35 cellular contexts compared by ENCODE assay signal in the genomic region with DNA sequence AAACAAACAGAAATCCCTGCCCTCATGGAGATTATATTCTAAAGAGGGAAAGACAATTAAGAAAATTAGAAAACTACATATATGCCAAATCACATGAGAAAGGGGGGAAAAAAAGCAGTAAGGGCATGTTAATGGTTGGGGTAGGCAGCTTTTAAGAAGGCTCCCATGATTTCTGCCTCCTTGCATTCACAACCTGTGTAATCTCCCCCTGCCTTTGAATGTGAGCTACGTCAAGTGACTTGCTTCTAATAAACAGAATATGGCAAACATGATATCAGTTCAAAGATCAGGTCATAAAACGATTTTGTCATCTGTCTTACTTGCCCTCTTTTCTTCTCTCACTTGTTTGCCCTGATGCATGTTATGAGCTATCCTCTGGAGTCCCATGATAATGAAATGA.
A peak's percentile ranks its signal among the peaks of the same experiment; 100 is the strongest.
DNase-seq lines count a peak whose midpoint lies in the region; ATAC-seq, FAIRE-seq and TF ChIP-seq lines count a peak whose summit lies in the region.
"Had no signal": no experiment of that assay in that cellular context is flagged by ENCODE, and none has a peak within 500 bp of the region (broad histone marks: within the 10 kb centered on the region; RNA-seq: fewer than 3 reads in every experiment).

No MANE protein-coding gene starts in this region.

- no peaks in the 10 kb centered on the region for H3K4me1 ChIP-seq in mucosa of descending colon (ENCODE audit: low read depth)
- no peaks in the 10 kb centered on the region for H3K4me1 ChIP-seq in small intestine (ENCODE audit: control insufficient read depth in 2 of 2, insufficient read depth in 1 of 2, low read depth in 1 of 2, low read length in 1 of 2)
- no peaks in the 10 kb centered on the region for H3K4me1 ChIP-seq in left lung
- H3K4me1 ChIP-seq: A549; BE2C; BLaER1; BLaER1 treated with 17β-estradiol and CSF1 and Interleukin-3, amounts not matched to agents 10 nM and 100 nM; Caco-2 had no signal

- DNase-seq in left colon (no peak), mucosa of descending colon (no peak), small intestine (peak; percentile 8), left lung (no peak), KG1 (lab: John Stamatoyannopoulos, UW) (no peak)
- no peak for DNase-seq in activated CD4-positive, alpha-beta memory T cell treated with anti-CD3 and anti-CD28 coated beads, Interleukin-2, amount 10 ng/mL, durations not matched to agents 7 days and 5 days
- DNase-seq: 8988T; ACHN; AML-193; BE2C; C1 segment of cervical spinal cord; Caco-2; Calu3; CD4-positive, alpha-beta memory T cell; CD4-positive, alpha-beta T cell; CD4-positive, CD25-positive, alpha-beta regulatory T cell; CD8-positive, alpha-beta memory T cell; CD8-positive, alpha-beta T cell; COR-L47; DMS 273 treated with DMSO at 0.1 percent for 48 hours; DMS153; DMS53; DMS79; DMS79 treated with DMSO at 0.1 percent for 48 hours; DND-41; EL had no signal

- CTCF ChIA-PET in activated CD4-positive, alpha-beta memory T cell treated with anti-CD3 and anti-CD28 coated beads, Interleukin-2, amount 10 ng/mL, durations not matched to agents 7 days and 5 days (lab: Charles Lee): interaction anchor here (0.5 kb wide), 1 partner anchor 831 kb away, joined by 5 read pairs; no protein-coding TSS in a partner anchor

- peak; percentile 89 for ATAC-seq in left colon
- ATAC-seq in mucosa of descending colon: peak; percentile 38
- ATAC-seq in left lung: no peak
- ATAC-seq: A549; CD8-positive, alpha-beta T cell had no signal

- H3K36me3 ChIP-seq in mucosa of descending colon (ENCODE audit: low read depth) (no peaks in the 10 kb centered on the region), small intestine (ENCODE audit: control insufficient read depth in 2 of 2, insufficient read depth in 2 of 2, low read length in 2 of 2) (peaks cover 0 to 17% of the 10 kb centered on the region in 2 donors), left lung (peaks cover 0 to 27% of the 10 kb centered on the region in 2 donors)
- H3K36me3 ChIP-seq: BE2C had no signal

- H3K27me3 Mint-ChIP-seq in activated CD4-positive, alpha-beta memory T cell treated with anti-CD3 and anti-CD28 coated beads, Interleukin-2, amount 10 ng/mL, durations not matched to agents 7 days and 5 days: peaks cover 10% of the 10 kb centered on the region

- H3K4me3 ChIP-seq in mucosa of descending colon: no peak overlapping the region
- H3K4me3 ChIP-seq in small intestine (ENCODE audit: low read depth in 1 of 2, low read length in 2 of 2): no peak overlapping the region
- no peak overlapping the region for H3K4me3 ChIP-seq in left lung
- H3K4me3 ChIP-seq: A549; BLaER1; BLaER1 treated with 17β-estradiol and CSF1 and Interleukin-3, amounts not matched to agents 10 nM and 100 nM had no signal

- no peaks in the 10 kb centered on the region for H3K4me1 Mint-ChIP-seq in activated CD4-positive, alpha-beta memory T cell treated with anti-CD3 and anti-CD28 coated beads, Interleukin-2, amount 10 ng/mL, durations not matched to agents 7 days and 5 days
- H3K4me1 Mint-ChIP-seq: B cell; CD14-positive monocyte; CD8-positive, alpha-beta memory T cell had no signal

- TF ChIP-seq CTCF in mucosa of descending colon (IDR thresholded peaks at IDR 0.05) (no peak), left lung (IDR thresholded peaks at IDR 0.05) (no peak)

- POLR2A ChIA-PET in activated CD4-positive, alpha-beta memory T cell treated with anti-CD3 and anti-CD28 coated beads, Interleukin-2, amount 10 ng/mL, durations not matched to agents 7 days and 5 days (lab: Charles Lee): no interaction called here

- H3K36me3 Mint-ChIP-seq in activated CD4-positive, alpha-beta memory T cell treated with anti-CD3 and anti-CD28 coated beads, Interleukin-2, amount 10 ng/mL, durations not matched to agents 7 days and 5 days (ENCODE audit: low read depth): no peaks in the 10 kb centered on the region
- H3K36me3 Mint-ChIP-seq: CD4-positive, alpha-beta memory T cell; CD4-positive, CD25-positive, alpha-beta regulatory T cell; CD8-positive, alpha-beta memory T cell; CD8-positive, alpha-beta T cell had no signal

- H3K9me3 Mint-ChIP-seq in activated CD4-positive, alpha-beta memory T cell treated with anti-CD3 and anti-CD28 coated beads, Interleukin-2, amount 10 ng/mL, durations not matched to agents 7 days and 5 days: peaks cover 3% of the 10 kb centered on the region

- no peak overlapping the region for H3K27ac Mint-ChIP-seq in activated CD4-positive, alpha-beta memory T cell treated with anti-CD3 and anti-CD28 coated beads, Interleukin-2, amount 10 ng/mL, durations not matched to agents 7 days and 5 days
- H3K27ac Mint-ChIP-seq: B cell; CD14-positive monocyte; CD4-positive, alpha-beta memory T cell; CD4-positive, alpha-beta T cell; CD4-positive, CD25-positive, alpha-beta regulatory T cell; CD8-positive, alpha-beta memory T cell; CD8-positive, alpha-beta T cell had no signal

- 56 to 74% (median 66%) methylated on average over 2 of the region's 2 CpGs for WGBS in small intestine, 3 donors

- H3K27me3 ChIP-seq in small intestine (ENCODE audit: control insufficient read depth in 2 of 2, insufficient read depth in 2 of 2, low read length in 2 of 2) (no peaks in the 10 kb centered on the region), left lung (peaks cover 0 to 13% of the 10 kb centered on the region in 2 donors)
- H3K27me3 ChIP-seq: BE2C; BLaER1; BLaER1 treated with 17β-estradiol and CSF1 and Interleukin-3, amounts not matched to agents 10 nM and 100 nM had no signal

- no peaks in the 10 kb centered on the region for H3K9me3 ChIP-seq in mucosa of descending colon
- no peaks in the 10 kb centered on the region for H3K9me3 ChIP-seq in small intestine (ENCODE audit: control insufficient read depth, low read depth)
- H3K9me3 ChIP-seq in left lung: peaks cover 0 to 4% of the 10 kb centered on the region in 2 donors
- H3K9me3 ChIP-seq: A549, BE2C, Caco-2 had no signal

- H3K27ac ChIP-seq in small intestine (ENCODE audit: low read depth in 1 of 2, low read length in 1 of 2): no peak overlapping the region
- H3K27ac ChIP-seq in left lung: no peak overlapping the region
- H3K27ac ChIP-seq: 22Rv1; A549; BLaER1; BLaER1 treated with 17β-estradiol and CSF1 and Interleukin-3, amounts not matched to agents 10 nM and 100 nM; C4-2B had no signal

- no peak for FAIRE-seq in small intestine (lab: Jason Lieb, UNC)
- FAIRE-seq: A204.1, A549, D721Med had no signal

- intact Hi-C loops in left colon (cut with DNase I, micrococcal nuclease) (no loop called here), mucosa of descending colon (cut with DNase I, micrococcal nuclease) (no loop called here), left lung (cut with DNase I) (no loop called here)

- no peak overlapping the region for H3K4me3 Mint-ChIP-seq in activated CD4-positive, alpha-beta memory T cell treated with anti-CD3 and anti-CD28 coated beads, Interleukin-2, amount 10 ng/mL, durations not matched to agents 7 days and 5 days
- H3K4me3 Mint-ChIP-seq: B cell; CD14-positive monocyte; CD4-positive, alpha-beta memory T cell; CD4-positive, alpha-beta T cell; CD4-positive, CD25-positive, alpha-beta regulatory T cell; CD8-positive, alpha-beta memory T cell; CD8-positive, alpha-beta T cell had no signal
